ENCODE assay signal across 15 cellular contexts in the genomic region with DNA sequence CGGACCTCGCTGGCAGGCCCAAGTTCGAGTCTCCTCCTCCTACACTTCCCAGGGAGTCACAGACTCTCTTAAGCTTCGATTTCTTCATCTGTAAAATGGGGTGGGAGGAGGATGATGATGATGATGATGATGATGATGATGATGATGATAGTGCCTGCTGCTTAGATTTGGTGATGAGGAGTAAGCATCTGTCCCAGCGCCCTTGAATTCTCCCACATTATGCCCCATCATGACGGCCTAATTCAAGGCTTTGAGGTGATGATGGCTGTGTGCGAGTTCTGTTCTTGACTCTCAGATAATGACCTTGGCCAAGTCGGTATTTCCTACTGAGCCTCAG. TPM values are rescaled to one million over a fixed set of nuclear protein-coding genes. Genes with fewer than 3 reads are reported as not detected.
A peak's percentile ranks its signal among the peaks of the same experiment; 100 is the strongest.
DNase-seq lines count a peak whose midpoint lies in the region; ATAC-seq and TF ChIP-seq lines count a peak whose summit lies in the region.
"Had no signal": no experiment of that assay in that cellular context is flagged by ENCODE, and none has a peak within 500 bp of the region (broad histone marks: within the 10 kb centered on the region; RNA-seq: fewer than 3 reads in every experiment).

No MANE protein-coding gene starts in this region.

- peaks cover 1% of the 10 kb centered on the region; the same call in 1 of the 2 replicates for H3K27me3 ChIP-seq in Caco-2 (replicated peaks; ENCODE audit: control insufficient read depth, insufficient read depth, low read length)
- no peaks in the 10 kb centered on the region for H3K27me3 ChIP-seq in ascending aorta
- peaks cover 3% of the 10 kb centered on the region for H3K27me3 ChIP-seq in rectal smooth muscle tissue (ENCODE audit: control insufficient read depth, insufficient read depth, low read length)

- H3K36me3 Mint-ChIP-seq in Caco-2 (ENCODE audit: insufficient read depth, unreplicated experiment): no peaks in the 10 kb centered on the region
- H3K36me3 Mint-ChIP-seq: IgD-negative memory B cell had no signal

- peak overlapping the region; percentile 92 to 93 for H3K27ac ChIP-seq in ascending aorta
- H3K27ac ChIP-seq in rectal smooth muscle tissue (ENCODE audit: low read depth, low read length): peak overlapping the region; percentile 61

- POLR2A ChIA-PET in Caco-2 (lab: Charles Lee): no interaction called here

- DNase-seq in Caco-2: no peak
- DNase-seq in ascending aorta (ENCODE audit: low spot score in 2 of 2): no peak
- no peak for DNase-seq in fibroblast of villous mesenchyme (ENCODE audit: low read depth)
- no peak for DNase-seq in NCI-H82 treated with DMSO at 0.1 percent for 48 hours (lab: John Stamatoyannopoulos, UW; ENCODE audit: unreplicated experiment)
- no peak for DNase-seq in NCI-H526 treated with DMSO at 0.1 percent for 48 hours (lab: John Stamatoyannopoulos, UW)
- no peak for DNase-seq in SK-N-DZ (ENCODE audit: low spot score)
- DNase-seq: activated CD8-positive, alpha-beta memory T cell treated with anti-CD3 and anti-CD28 coated beads, Interleukin-2, amount 50 U/mL, for 4 hours; amniotic stem cell; NCI-H2081 had no signal

- intact Hi-C loops in Caco-2 (cut with micrococcal nuclease; ENCODE audit: unreplicated experiment) (no loop called here), ascending aorta (cut with DNase I) (no loop called here)

- H3K27me3 Mint-ChIP-seq in Caco-2 (ENCODE audit: insufficient read depth, unreplicated experiment): peaks cover 8% of the 10 kb centered on the region

- H3K4me1 ChIP-seq in Caco-2 (peaks cover 8% of the 10 kb centered on the region), ascending aorta (peaks cover 0 to 13% of the 10 kb centered on the region in 2 donors), rectal smooth muscle tissue (ENCODE audit: control insufficient read depth, insufficient read depth, low read length) (no peaks in the 10 kb centered on the region)

- no TSS peak for BruUV-seq in Caco-2 (replicated peaks; lab: Mats Ljungman, UMichigan)

- peak overlapping the region; percentile 4 for H3K4me3 Mint-ChIP-seq in Caco-2 (ENCODE audit: unreplicated experiment)
- H3K4me3 Mint-ChIP-seq: IgD-negative memory B cell had no signal

- H3K9me3 ChIP-seq in Caco-2 (no peaks in the 10 kb centered on the region), ascending aorta (no peaks in the 10 kb centered on the region)

- H3K4me3 ChIP-seq in Caco-2 (ENCODE audit: low read depth, low read length): no peak overlapping the region
- H3K4me3 ChIP-seq in ascending aorta: peak overlapping the region; percentile 49 to 69
- H3K4me3 ChIP-seq in fibroblast of villous mesenchyme (ENCODE audit: low read depth, low read length): peak overlapping the region; percentile 30
- peak overlapping the region; percentile 43 for H3K4me3 ChIP-seq in rectal smooth muscle tissue (ENCODE audit: low read length)

- TF ChIP-seq CTCF in Caco-2 (IDR thresholded peaks at IDR 0.05; ENCODE audit: insufficient read depth in 1 of 2, low read depth in 1 of 2, low read length in 1 of 2, severe bottlenecking in 1 of 2, unreplicated experiment in 1 of 2) (no peak), ascending aorta (IDR thresholded peaks at IDR 0.05) (no peak), fibroblast of villous mesenchyme (IDR thresholded peaks at IDR 0.05; ENCODE audit: insufficient read depth, low read depth, low read length) (no peak)

- no peaks in the 10 kb centered on the region for H3K9me3 Mint-ChIP-seq in Caco-2 (ENCODE audit: unreplicated experiment)
- H3K9me3 Mint-ChIP-seq: IgD-negative memory B cell had no signal

- no peak overlapping the region for H3K27ac Mint-ChIP-seq in Caco-2 (ENCODE audit: unreplicated experiment)
- H3K27ac Mint-ChIP-seq: IgD-negative memory B cell had no signal

- peaks cover 7% of the 10 kb centered on the region for H3K4me1 Mint-ChIP-seq in Caco-2 (ENCODE audit: low read depth, unreplicated experiment)
- H3K4me1 Mint-ChIP-seq: IgD-negative memory B cell had no signal

- no peak overlapping the region for H3K9ac ChIP-seq in rectal smooth muscle tissue (ENCODE audit: low read length)

- H3K36me3 ChIP-seq in Caco-2 (ENCODE audit: control insufficient read depth, insufficient read depth, low read length): no peaks in the 10 kb centered on the region
- no peaks in the 10 kb centered on the region for H3K36me3 ChIP-seq in ascending aorta
- no peaks in the 10 kb centered on the region for H3K36me3 ChIP-seq in rectal smooth muscle tissue (ENCODE audit: control insufficient read depth, insufficient read depth, low read length)

- CTCF ChIA-PET in Caco-2 (lab: Charles Lee): no interaction called here

- ATAC-seq in GM21447 (IDR thresholded peaks at IDR 0.05; ENCODE audit: unreplicated experiment): no peak
- ATAC-seq: esophagus mucosa had no signal

RNA-seq across cellular contexts. Expression of gene KIAA1755, which starts 0.5 kb away (rescaled TPM):
- total RNA-seq in Caco-2 (2022) (0.19 and 0.20 TPM in 2 replicates), ascending aorta (15.2 TPM), fibroblast of villous mesenchyme (0.64 and 1.3 TPM in 2 replicates)
- 0.05 TPM in 1 of 2 replicates, not detected in the other for polyA plus RNA-seq in SK-N-DZ (2014; cell fraction: cytosol; rRNA removed)
- polyA plus RNA-seq in SK-N-DZ (2014; cell fraction: nucleus; rRNA removed): 0.24 TPM in 1 of 2 replicates, not detected in the other
- polyA plus RNA-seq: IgD-negative memory B cell had no signal

RNA-seq across cellular contexts. Expression of gene BPI, which starts 42.9 kb away (rescaled TPM):
- total RNA-seq in Caco-2 (2022) (not detected in 2 replicates), ascending aorta (not detected), fibroblast of villous mesenchyme (not detected in 2 replicates)
- not detected in 2 replicates for polyA plus RNA-seq in SK-N-DZ (2014; cell fraction: cytosol; rRNA removed)
- not detected in 2 replicates for polyA plus RNA-seq in SK-N-DZ (2014; cell fraction: nucleus; rRNA removed)
- total RNA-seq: esophagus mucosa, pulmonary artery endothelial cell, ureter had no signal
- polyA plus RNA-seq: IgD-negative memory B cell had no signal
